In genomic region chr1:156571261-156571958, GRCh38 we compare ENCODE assay signal across 1 cellular context.
TF ChIP-seq lines count a peak whose summit lies in the region.

No MANE protein-coding gene starts in this region.

TF ChIP-seq in K562, 482 proteins besides CTCF, POLR2A, EP300 and RAD21 (continued from another document and continues in another):
- TF ChIP-seq ZNF518B (CRISPR knock-in tag; IDR thresholded peaks at IDR 0.05) (no peak), NCOR1 (IDR thresholded peaks at IDR 0.05) (no peak), RNF219 (CRISPR knock-in tag; IDR thresholded peaks at IDR 0.05) (no peak), SMARCE1 (IDR thresholded peaks at IDR 0.05) (peak; percentile 33; the same call in 1 of the 2 replicates), ZNF780A (CRISPR knock-in tag; IDR thresholded peaks at IDR 0.05) (no peak), SREBF1 (IDR thresholded peaks at IDR 0.05; ENCODE audit: borderline replicate concordance, low read depth, low read length) (no peak), JUND (IDR thresholded peaks at IDR 0.05; ENCODE audit: borderline replicate concordance, low read depth, low read length) (peak; percentile 64; the same call in 1 of the 2 replicates), JUND (tag; IDR thresholded peaks at IDR 0.05; ENCODE audit: borderline replicate concordance, low read depth, low read length) (0 out of 3 replicates have a peak, but pooled peaks have one; percentile 54), ATF7 (IDR thresholded peaks at IDR 0.05) (peak; percentile 92), SOX6 (IDR thresholded peaks at IDR 0.05) (no peak), TAF7 (tag; IDR thresholded peaks at IDR 0.05) (no peak), ZNF280B (CRISPR knock-in tag; IDR thresholded peaks at IDR 0.05) (no peak), SETDB1 (IDR thresholded peaks at IDR 0.05; ENCODE audit: low read length) (no peak), JUNB (CRISPR knock-in tag; conservative IDR thresholded peaks at IDR 0.05) (no peak), C11orf30 (IDR thresholded peaks at IDR 0.05; ENCODE audit: low read depth) (peak; percentile 57; the same call in 1 of the 2 replicates), DACH1 (IDR thresholded peaks at IDR 0.05; ENCODE audit: partially characterized antibody) (no peak), CUX1 (CRISPR knock-in tag; IDR thresholded peaks at IDR 0.05) (no peak), ERF (CRISPR knock-in tag; IDR thresholded peaks at IDR 0.05) (no peak), DEAF1 (CRISPR knock-in tag; IDR thresholded peaks at IDR 0.05) (no peak), ZNF57 (CRISPR knock-in tag; IDR thresholded peaks at IDR 0.05) (no peak), E2F1 (CRISPR knock-in tag; IDR thresholded peaks at IDR 0.05) (no peak), UBTF (IDR thresholded peaks at IDR 0.05; ENCODE audit: borderline replicate concordance in 1 of 2, low read depth in 2 of 2, low read length in 2 of 2) (no peak), TEAD1 (CRISPR knock-in tag; IDR thresholded peaks at IDR 0.05) (peak in 1 of 2 experiments; percentile 19; a peak in 1 of 4 replicates), MCM3 (IDR thresholded peaks at IDR 0.05) (no peak), GABPA (tag; conservative IDR thresholded peaks at IDR 0.05; ENCODE audit: low read depth) (no peak), CHD2 (IDR thresholded peaks at IDR 0.05; ENCODE audit: low read depth, low read length) (no peak), ZBTB49 (CRISPR knock-in tag; IDR thresholded peaks at IDR 0.05; ENCODE audit: borderline replicate concordance) (no peak), ZNF644 (tag; IDR thresholded peaks at IDR 0.05; ENCODE audit: low read depth) (no peak), KDM2B (CRISPR knock-in tag; IDR thresholded peaks at IDR 0.05) (no peak), BRF2 (IDR thresholded peaks at IDR 0.05; ENCODE audit: borderline replicate concordance, insufficient read depth, insufficient read length) (no peak), NFE2 (IDR thresholded peaks at IDR 0.05; ENCODE audit: low read depth) (0 out of 2 replicates have a peak, but pooled peaks have one; percentile 11), FOXK2 (conservative IDR thresholded peaks at IDR 0.05 in 1 of 2, IDR thresholded peaks at IDR 0.05 in 1 of 2; ENCODE audit: low read depth in 2 of 2) (no peak), GTF2E2 (tag; IDR thresholded peaks at IDR 0.05) (no peak)
